Comparison of ENCODE assay signal across 12 cellular contexts in the genomic region with DNA sequence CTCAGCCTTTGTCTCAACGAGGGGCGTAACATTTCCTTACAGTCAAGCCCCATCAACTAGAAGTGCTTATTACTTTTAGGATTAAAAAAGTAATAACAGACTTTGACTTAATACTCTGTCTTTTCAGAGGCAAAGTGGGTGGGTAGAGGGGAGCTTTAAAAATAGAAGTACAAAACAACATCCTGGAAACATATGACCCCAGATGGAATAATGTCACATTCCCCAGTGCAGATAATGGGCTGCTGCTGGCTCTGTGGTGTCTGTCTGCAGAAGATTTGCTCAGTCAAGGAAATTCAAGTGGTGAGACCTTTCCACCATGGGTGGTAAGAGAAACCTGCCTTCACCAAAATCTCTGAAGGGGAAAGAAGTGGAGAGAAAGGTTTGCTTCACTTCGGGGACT. TPM values are rescaled to one million over a fixed set of nuclear protein-coding genes. Genes with fewer than 3 reads are reported as not detected.
DNase-seq lines count a peak whose midpoint lies in the region; ATAC-seq and TF ChIP-seq lines count a peak whose summit lies in the region.
"Had no signal": no experiment of that assay in that cellular context is flagged by ENCODE, and none has a peak within 500 bp of the region (broad histone marks: within the 10 kb centered on the region; RNA-seq: fewer than 3 reads in every experiment).

No MANE protein-coding gene starts in this region.

- TF ChIP-seq EP300 in upper lobe of left lung (IDR thresholded peaks at IDR 0.05), result no peak

- H3K4me1 Mint-ChIP-seq in neural progenitor cell, result peaks cover 48% of the 10 kb centered on the region
- no peaks in the 10 kb centered on the region for H3K4me1 Mint-ChIP-seq in stimulated activated memory B cell treated with anti-CD40 and anti-IgM and Interleukin-4, amounts not matched to agents 10 μg/mL and 1 μg/mL and 100 μg/mL, for 72 hours

- H3K4me3 Mint-ChIP-seq in neural progenitor cell, result no peak overlapping the region
- H3K4me3 Mint-ChIP-seq in stimulated activated memory B cell treated with anti-CD40 and anti-IgM and Interleukin-4, amounts not matched to agents 10 μg/mL and 1 μg/mL and 100 μg/mL, for 72 hours, result no peak overlapping the region

- H3K4me1 ChIP-seq in cardiac muscle cell (ENCODE audit: low read depth), result peaks cover 33% of the 10 kb centered on the region
- H3K4me1 ChIP-seq in neural progenitor cell, result peaks cover 14% of the 10 kb centered on the region
- H3K4me1 ChIP-seq in upper lobe of left lung, result peaks cover 38 to 51% (median 44%) of the 10 kb centered on the region in 4 donors

- peak overlapping the region; percentile 91 for H3K27ac ChIP-seq in cardiac muscle cell
- no peak overlapping the region for H3K27ac ChIP-seq in neural progenitor cell
- peak overlapping the region in 3 of 4 donors; percentile 10 to 80 (median 56) for H3K27ac ChIP-seq in upper lobe of left lung

- ATAC-seq in upper lobe of left lung (ENCODE audit: low FRiP score in 2 of 2) (no peak), HG02970 (IDR thresholded peaks at IDR 0.05; ENCODE audit: low FRiP score, unreplicated experiment) (no peak)
- ATAC-seq in stimulated activated memory B cell treated with anti-CD40 and anti-IgM and Interleukin-4, amounts not matched to agents 10 μg/mL and 1 μg/mL and 100 μg/mL, for 72 hours, result no peak

- H3K9ac ChIP-seq in neural progenitor cell, result no peak overlapping the region

- no peaks in the 10 kb centered on the region for H3K9me3 Mint-ChIP-seq in neural progenitor cell
- H3K9me3 Mint-ChIP-seq in stimulated activated memory B cell treated with anti-CD40 and anti-IgM and Interleukin-4, amounts not matched to agents 10 μg/mL and 1 μg/mL and 100 μg/mL, for 72 hours, result no peaks in the 10 kb centered on the region

- intact Hi-C loops in cardiac septum (cut with DNase I) (loop anchor here (5.0 to 10.0 kb wide), 2 partner anchors 37 to 125 kb away; a partner anchor contains a TSS), posterior vena cava (cut with DNase I) (loop anchor here in 1 of 2 donors (5.0 kb wide), 1 partner anchor 37 kb away; a partner anchor contains a TSS)

- H2AFZ ChIP-seq in neural progenitor cell (replicated peaks), result no peak overlapping the region

- H3K27ac Mint-ChIP-seq in neural progenitor cell, result peak overlapping the region; percentile 74
- no peak overlapping the region for H3K27ac Mint-ChIP-seq in stimulated activated memory B cell treated with anti-CD40 and anti-IgM and Interleukin-4, amounts not matched to agents 10 μg/mL and 1 μg/mL and 100 μg/mL, for 72 hours

- H3K79me2 ChIP-seq in neural progenitor cell (ENCODE audit: low read depth), result no peaks in the 10 kb centered on the region

- H3K27me3 ChIP-seq in cardiac muscle cell, result no peaks in the 10 kb centered on the region
- H3K27me3 ChIP-seq in neural progenitor cell, result no peaks in the 10 kb centered on the region
- H3K27me3 ChIP-seq in upper lobe of left lung, result no peaks in the 10 kb centered on the region

- DNase-seq in cardiac muscle cell (ENCODE audit: low read depth in 1 of 2, low spot score in 1 of 2) (peak; percentile 46 to 57), cardiac septum (ENCODE audit: low spot score) (no peak), fibroblast of peridontal ligament (ENCODE audit: extremely low read depth) (peak; percentile 13), neural progenitor cell (ENCODE audit: low spot score) (no peak), upper lobe of left lung (no peak), posterior vena cava (ENCODE audit: low spot score) (no peak)
- DNase-seq: DND-41; small intestine; stimulated activated CD8-positive, alpha-beta memory T cell treated with anti-CD3 and anti-CD28 coated beads, Interleukin-4, amount 100 ng/mL, for 48 hours; T-helper 9 cell had no signal

- TF ChIP-seq POLR2A in upper lobe of left lung (IDR thresholded peaks at IDR 0.05), result no peak

- no peaks in the 10 kb centered on the region for H3K36me3 ChIP-seq in cardiac muscle cell
- peaks cover under 1% of the 10 kb centered on the region for H3K36me3 ChIP-seq in neural progenitor cell
- peaks cover 3 to 33% (median 23%) of the 10 kb centered on the region in 4 donors for H3K36me3 ChIP-seq in upper lobe of left lung

- 43 to 60% methylated on average over 3 of the region's 3 CpGs for WGBS in upper lobe of left lung, 2 donors

- no peaks in the 10 kb centered on the region for H3K27me3 Mint-ChIP-seq in neural progenitor cell (ENCODE audit: insufficient read depth, low read depth)
- no peaks in the 10 kb centered on the region for H3K27me3 Mint-ChIP-seq in stimulated activated memory B cell treated with anti-CD40 and anti-IgM and Interleukin-4, amounts not matched to agents 10 μg/mL and 1 μg/mL and 100 μg/mL, for 72 hours

- H3K4me2 ChIP-seq in neural progenitor cell, result no peak overlapping the region

- H3K9me3 ChIP-seq in cardiac muscle cell (ENCODE audit: low read depth) (no peaks in the 10 kb centered on the region), neural progenitor cell (ENCODE audit: low read depth) (no peaks in the 10 kb centered on the region), upper lobe of left lung (no peaks in the 10 kb centered on the region)

- TF ChIP-seq CTCF in cardiac muscle cell (IDR thresholded peaks at IDR 0.05; ENCODE audit: low read depth, low read length) (no peak), neural progenitor cell (IDR thresholded peaks at IDR 0.05) (no peak), upper lobe of left lung (IDR thresholded peaks at IDR 0.05) (no peak)

- peaks cover 7% of the 10 kb centered on the region for H3K36me3 Mint-ChIP-seq in neural progenitor cell
- peaks cover 19% of the 10 kb centered on the region for H3K36me3 Mint-ChIP-seq in stimulated activated memory B cell treated with anti-CD40 and anti-IgM and Interleukin-4, amounts not matched to agents 10 μg/mL and 1 μg/mL and 100 μg/mL, for 72 hours

- H3K4me3 ChIP-seq in cardiac muscle cell (no peak overlapping the region), neural progenitor cell (no peak overlapping the region), upper lobe of left lung (no peak overlapping the region)

- peaks cover 7% of the 10 kb centered on the region for H3F3A ChIP-seq in neural progenitor cell (ENCODE audit: low read depth)

- peaks cover 14% of the 10 kb centered on the region for H4K20me1 ChIP-seq in neural progenitor cell (ENCODE audit: low read depth)

RNA-seq across cellular contexts. Expression of a gene that starts 36.2 kb away (rescaled TPM):
- total RNA-seq in cardiac muscle cell (12.7 and 14.4 TPM in 2 replicates), cardiac septum (12.9 TPM), neural progenitor cell (ENCODE audit: low replicate concordance) (47.8 and 68.4 TPM in 2 replicates), upper lobe of left lung (10 to 100 TPM; 11.3 to 31.8 (median 22.0) TPM), posterior vena cava (10 to 100 TPM; 16.7 to 22.5 TPM)
- polyA plus RNA-seq in cardiac muscle cell, result 13.2 and 14.2 TPM in 2 replicates

Comparison
In these comparisons a context has a peak if more than half of its experiments do, and no peak if none do; other contexts are left out.
1. DNase-seq: peak in cardiac muscle cell (2 of 2) and fibroblast of peridontal ligament (single experiment); none in cardiac septum (single experiment), neural progenitor cell (single experiment), upper lobe of left lung (0 of 2) and posterior vena cava (single experiment).